ENCODE assay signal across 8 cellular contexts in genomic region chr6:95576218-95576617, GRCh38. TPM values are rescaled to one million over a fixed set of nuclear protein-coding genes. Genes with fewer than 3 reads are reported as not detected.
A peak's percentile ranks its signal among the peaks of the same experiment; 100 is the strongest.
DNase-seq lines count a peak whose midpoint lies in the region; ATAC-seq, FAIRE-seq and TF ChIP-seq lines count a peak whose summit lies in the region.

No MANE protein-coding gene starts in this region.

- peak overlapping the region; percentile 86 for H3K27ac ChIP-seq in A673 (ENCODE audit: low read depth, low read length, poor library complexity, severe bottlenecking)
- H3K27ac ChIP-seq in HCT116 (ENCODE audit: low read depth, low read length), result no peak overlapping the region
- H3K27ac ChIP-seq in astrocyte (ENCODE audit: low read depth, low read length), result no peak overlapping the region
- no peak overlapping the region for H3K27ac ChIP-seq in mesodermal cell (ENCODE audit: low read depth, low read length, severe bottlenecking)

- H3K36me3 Mint-ChIP-seq in astrocyte (ENCODE audit: low read depth, unreplicated experiment), result no peaks in the 10 kb centered on the region

- peak overlapping the region; percentile 70 for H3K9ac ChIP-seq in HCT116 (ENCODE audit: low read length)
- peak overlapping the region; percentile 92 for H3K9ac ChIP-seq in astrocyte (ENCODE audit: low read length)

- H3K4me2 ChIP-seq in HCT116 (ENCODE audit: low read length) (peak overlapping the region; percentile 75), astrocyte (ENCODE audit: low read length) (peak overlapping the region; percentile 97)

- no peaks in the 10 kb centered on the region for H3K9me3 ChIP-seq in A673 (ENCODE audit: low read depth, low read length, poor library complexity, severe bottlenecking)
- H3K9me3 ChIP-seq in HCT116 (ENCODE audit: control insufficient read depth in 1 of 2, insufficient read depth in 1 of 2, low read depth in 1 of 2, low read length in 2 of 2), result no peaks in the 10 kb centered on the region
- H3K9me3 ChIP-seq in astrocyte (ENCODE audit: insufficient read depth, low read depth, low read length), result no peaks in the 10 kb centered on the region
- H3K9me3 ChIP-seq in mesodermal cell (ENCODE audit: control insufficient read depth, low read length), result no peaks in the 10 kb centered on the region

- no peaks in the 10 kb centered on the region for H3K36me3 ChIP-seq in A673 (ENCODE audit: insufficient read depth, low read length, poor library complexity, severe bottlenecking)
- H3K36me3 ChIP-seq in HCT116 (ENCODE audit: control insufficient read depth in 1 of 2, insufficient read depth in 2 of 2, low read length in 2 of 2), result no peaks in the 10 kb centered on the region
- no peaks in the 10 kb centered on the region for H3K36me3 ChIP-seq in astrocyte (ENCODE audit: insufficient read depth, low read length)
- H3K36me3 ChIP-seq in mesodermal cell (ENCODE audit: control insufficient read depth, insufficient read depth, low read length), result no peaks in the 10 kb centered on the region

- no peaks in the 10 kb centered on the region for H4K20me1 ChIP-seq in HCT116 (ENCODE audit: insufficient read depth)
- no peaks in the 10 kb centered on the region for H4K20me1 ChIP-seq in astrocyte (ENCODE audit: insufficient read depth, low read length)

- no CpG with 5 or more reads among the region's 4 CpGs for WGBS in mesodermal cell (ENCODE audit: insufficient coverage in 2 of 2), 2 experiments

- H2AFZ ChIP-seq in HCT116 (ENCODE audit: low read depth, low read length, poor library complexity, severe bottlenecking), result no peak overlapping the region
- H2AFZ ChIP-seq in astrocyte (ENCODE audit: low read depth, low read length), result peak overlapping the region; percentile 84

- H3K27me3 Mint-ChIP-seq in astrocyte (ENCODE audit: low read depth, unreplicated experiment), result no peaks in the 10 kb centered on the region

- H3K4me1 ChIP-seq in A673 (ENCODE audit: insufficient read depth, low read length, poor library complexity, severe bottlenecking) (peaks cover 39% of the 10 kb centered on the region), HCT116 (ENCODE audit: control insufficient read depth in 1 of 2, insufficient read depth in 2 of 2, low read length in 2 of 2) (peaks cover 4 to 17% of the 10 kb centered on the region in 2 experiments), astrocyte (ENCODE audit: insufficient read depth, low read length) (no peaks in the 10 kb centered on the region), mesodermal cell (ENCODE audit: control insufficient read depth, insufficient read depth, low read length, poor library complexity, severe bottlenecking) (peaks cover 5% of the 10 kb centered on the region)

- DNase-seq in A673 (ENCODE audit: low spot score) (no peak), HCT116 (ENCODE audit: low read depth, low spot score) (no peak), astrocyte (ENCODE audit: low read depth) (no peak), HT-29 (ENCODE audit: low spot score) (no peak), GDM1 (lab: John Stamatoyannopoulos, UW) (no peak), NCI-H1048 (lab: John Stamatoyannopoulos, UW) (no peak)

- BruUV-seq in A673 (replicated peaks; lab: Mats Ljungman, UMichigan), result no TSS peak
- no TSS peak for BruUV-seq in HCT116 (replicated peaks; lab: Mats Ljungman, UMichigan)

- RAD21 ChIA-PET in HCT116 (lab: Charles Lee; ENCODE audit: low non-redundant PET in 1 of 2, low total read pairs in 2 of 2, uncharacterized antibody in 2 of 2, unreplicated experiment in 2 of 2), result no interaction called here

- H3K4me3 Mint-ChIP-seq in astrocyte (ENCODE audit: unreplicated experiment), result peak overlapping the region; percentile 99

- H3K79me2 ChIP-seq in HCT116 (ENCODE audit: insufficient read depth, low read length), result peaks cover 11% of the 10 kb centered on the region
- peaks cover 25% of the 10 kb centered on the region for H3K79me2 ChIP-seq in astrocyte (ENCODE audit: insufficient read depth, low read length)

- TF ChIP-seq POLR2A in HCT116 (IDR thresholded peaks at IDR 0.05; ENCODE audit: borderline replicate concordance, extremely low read depth, insufficient read depth, insufficient read length), result no peak

- ATAC-seq in HCT116, result no peak
- no peak for ATAC-seq in HG02870 (IDR thresholded peaks at IDR 0.05; ENCODE audit: unreplicated experiment)

- POLR2A ChIA-PET in A673 (lab: Charles Lee; ENCODE audit: low non-redundant PET) (no interaction called here), HCT116 (lab: Charles Lee) (no interaction called here)

- no peaks in the 10 kb centered on the region for H3K9me2 ChIP-seq in HCT116 (ENCODE audit: insufficient read depth)

- no peak for TF ChIP-seq RAD21 in HCT116 (IDR thresholded peaks at IDR 0.05; ENCODE audit: low read depth)

- CTCF ChIA-PET in A673 (lab: Charles Lee) (no interaction called here), HCT116 (lab: Charles Lee) (no interaction called here)

- peak overlapping the region; percentile 44 for H3K27ac Mint-ChIP-seq in astrocyte (ENCODE audit: unreplicated experiment)

- H3K4me3 ChIP-seq in A673 (ENCODE audit: low read depth, low read length, poor library complexity, severe bottlenecking) (peak overlapping the region; percentile 74), HCT116 (replicated peaks in 1 of 2; ENCODE audit: low read depth in 1 of 2, low read length in 2 of 2) (peak overlapping the region; percentile 63 to 71), astrocyte (ENCODE audit: insufficient read depth, low read depth, low read length) (peak overlapping the region; percentile 95), mesodermal cell (ENCODE audit: extremely low read depth, insufficient read depth, low read length, poor library complexity, severe bottlenecking) (peak overlapping the region; percentile 66)

- H3K4me1 Mint-ChIP-seq in astrocyte (ENCODE audit: low read depth, unreplicated experiment), result peaks cover 6% of the 10 kb centered on the region

- FAIRE-seq in astrocyte (lab: Jason Lieb, UNC), result no peak

- no peaks in the 10 kb centered on the region for H3K9me3 Mint-ChIP-seq in astrocyte (ENCODE audit: unreplicated experiment)

- TF ChIP-seq CTCF in A673 (conservative IDR thresholded peaks at IDR 0.05; ENCODE audit: low read depth, low read length), result no peak
- TF ChIP-seq CTCF in HCT116 (IDR thresholded peaks at IDR 0.05 in 2 of 3, conservative IDR thresholded peaks at IDR 0.05 in 1 of 3; ENCODE audit: borderline replicate concordance in 1 of 3, insufficient read depth in 1 of 3, low read depth in 2 of 3, low read length in 2 of 3), result no peak
- no peak for TF ChIP-seq CTCF in astrocyte (IDR thresholded peaks at IDR 0.05; ENCODE audit: insufficient read depth, low read depth, low read length)

- intact Hi-C loops in A673 (cut with micrococcal nuclease; ENCODE audit: unreplicated experiment), result loop anchor here (5.0 kb wide), 1 partner anchor 64 kb away; no protein-coding TSS in a partner anchor
- intact Hi-C loops in HCT116 (cut with micrococcal nuclease), result no loop called here

- H3K27me3 ChIP-seq in A673 (replicated peaks; ENCODE audit: insufficient read depth, low read depth, low read length, poor library complexity), result no peaks in the 10 kb centered on the region
- H3K27me3 ChIP-seq in HCT116 (ENCODE audit: insufficient read depth, low read length), result no peaks in the 10 kb centered on the region
- H3K27me3 ChIP-seq in astrocyte (ENCODE audit: insufficient read depth, low read length), result no peaks in the 10 kb centered on the region

TF ChIP-seq in HCT116, 20 proteins besides CTCF, POLR2A, EP300 and RAD21 (continues in another document):
- no peak for TF ChIP-seq ELF1 (IDR thresholded peaks at IDR 0.05; ENCODE audit: borderline replicate concordance, low read depth)
- no peak for TF ChIP-seq ZFX (IDR thresholded peaks at IDR 0.05)
- no peak for TF ChIP-seq REST (IDR thresholded peaks at IDR 0.05; ENCODE audit: low read depth)
- no peak for TF ChIP-seq ATF3 (IDR thresholded peaks at IDR 0.05)
- TF ChIP-seq EZH2phosphoT487 (IDR thresholded peaks at IDR 0.05; ENCODE audit: borderline replicate concordance), result no peak
- no peak for TF ChIP-seq CEBPB (IDR thresholded peaks at IDR 0.05; ENCODE audit: low read depth)

RNA-seq across cellular contexts. Expression of gene MANEA, which starts 1.1 kb away (rescaled TPM):
- total RNA-seq in A673 (2021) (14.6 and 19.2 TPM in 2 replicates), HCT116 (2021; ENCODE audit: unreplicated experiment) (13.9 TPM), astrocyte (12.4 TPM in 2 replicates)
- 1.8 and 2.0 TPM in 2 replicates for polyA plus RNA-seq in HCT116 (2012)
- 12.3 TPM for polyA plus RNA-seq in mesodermal cell (2013, experiment 1 of 2)
- polyA plus RNA-seq in mesodermal cell (2013, experiment 2 of 2), result 15.9 TPM
- total RNA-seq in HT-29 (2014; rRNA removed; shearing (Covaris generic)), result 1.9 and 2.3 TPM in 2 replicates
